ENCODE assay signal across 9 cellular contexts in genomic region chrX:100409316-100410082, GRCh38. TPM values are rescaled to one million over a fixed set of nuclear protein-coding genes. Genes with fewer than 3 reads are reported as not detected.
A peak's percentile ranks its signal among the peaks of the same experiment; 100 is the strongest.
DNase-seq lines count a peak whose midpoint lies in the region; ATAC-seq and TF ChIP-seq lines count a peak whose summit lies in the region.
"Had no signal": no experiment of that assay in that cellular context is flagged by ENCODE, and none has a peak within 500 bp of the region (broad histone marks: within the 10 kb centered on the region; RNA-seq: fewer than 3 reads in every experiment).

No MANE protein-coding gene starts in this region.

- peaks cover 41% of the 10 kb centered on the region for H3K27me3 ChIP-seq in RWPE2 (ENCODE audit: insufficient read depth, poor library complexity, severe bottlenecking)

- H3K9me3 ChIP-seq in RWPE2 (ENCODE audit: severe bottlenecking), result no peaks in the 10 kb centered on the region

- ATAC-seq in GM18502 (IDR thresholded peaks at IDR 0.05; ENCODE audit: poor library complexity, unreplicated experiment) (peak; percentile 5), RWPE2 (ENCODE audit: low read depth) (peak; percentile 15; the same call in 1 of the 3 replicates), HG02623 (IDR thresholded peaks at IDR 0.05; ENCODE audit: unreplicated experiment) (no peak)

- H3K4me3 ChIP-seq in RWPE2 (ENCODE audit: severe bottlenecking) (peak overlapping the region; percentile 15), fibroblast of the aortic adventitia (ENCODE audit: low read depth, low read length) (peak overlapping the region; percentile 48), retinal pigment epithelial cell (ENCODE audit: low read length) (peak overlapping the region; percentile 34)

- TF ChIP-seq CTCF in RWPE2 (IDR thresholded peaks at IDR 0.05; ENCODE audit: poor library complexity, severe bottlenecking), result no peak
- TF ChIP-seq CTCF in fibroblast of the aortic adventitia (IDR thresholded peaks at IDR 0.05; ENCODE audit: insufficient read depth, low read length), result no peak
- TF ChIP-seq CTCF in retinal pigment epithelial cell (conservative IDR thresholded peaks at IDR 0.05; ENCODE audit: low read depth, low read length), result no peak

- no peaks in the 10 kb centered on the region for H3K4me1 ChIP-seq in RWPE2 (ENCODE audit: insufficient read depth, poor library complexity, severe bottlenecking)

- H3K36me3 ChIP-seq in RWPE2 (ENCODE audit: low read depth), result no peaks in the 10 kb centered on the region

- no peak overlapping the region for H3K27ac ChIP-seq in RWPE2 (ENCODE audit: poor library complexity, severe bottlenecking)
- H3K27ac ChIP-seq: epithelial cell of prostate had no signal

- no peak for DNase-seq in RWPE2 (ENCODE audit: low spot score)
- no peak for DNase-seq in fibroblast of the aortic adventitia (ENCODE audit: low read depth)
- no peak for DNase-seq in retinal pigment epithelial cell (ENCODE audit: low read depth)
- DNase-seq in islet precursor cell, result no peak
- no peak for DNase-seq in NCI-H2081 (lab: John Stamatoyannopoulos, UW)
- DNase-seq in globus pallidus (ENCODE audit: low spot score), result no peak

RNA-seq across cellular contexts. Expression of gene PCDH19, which starts 0.6 kb away (rescaled TPM):
- 0.09 TPM in 1 of 2 replicates, not detected in the other for total RNA-seq in fibroblast of the aortic adventitia (ENCODE audit: low replicate concordance)
